Comparison of ENCODE assay signal across 8 cellular contexts in genomic region chr16:67667817-67668494, GRCh38. TPM values are rescaled to one million over a fixed set of nuclear protein-coding genes. Genes with fewer than 3 reads are reported as not detected.
DNase-seq lines count a peak whose midpoint lies in the region; ATAC-seq, FAIRE-seq and TF ChIP-seq lines count a peak whose summit lies in the region.

No MANE protein-coding gene starts in this region.

- H3K27me3 ChIP-seq in HUES6 (ENCODE audit: control insufficient read depth, insufficient read depth, low read length) (peaks cover 5% of the 10 kb centered on the region), subcutaneous abdominal adipose tissue (ENCODE audit: control insufficient read depth in 5 of 5, insufficient read depth in 4 of 5, low read length in 5 of 5) (no peaks in the 10 kb centered on the region)

- no peaks in the 10 kb centered on the region for H3K27me3 Mint-ChIP-seq in activated T-helper 17 cell treated with anti-CD3 and anti-CD28 coated beads, Interleukin-2, amount 50 U/mL, for 72 hours

- FAIRE-seq in D721Med (lab: Jason Lieb, UNC) = no peak

- peaks cover 16% of the 10 kb centered on the region for H3K4me1 ChIP-seq in HUES6 (ENCODE audit: control insufficient read depth, insufficient read depth, low read length)
- peaks cover 6 to 42% (median 32%) of the 10 kb centered on the region in 5 donors for H3K4me1 ChIP-seq in subcutaneous abdominal adipose tissue (ENCODE audit: control insufficient read depth in 5 of 5, insufficient read depth in 5 of 5, low read length in 5 of 5)

- no peak overlapping the region for H3K27ac Mint-ChIP-seq in activated T-helper 17 cell treated with anti-CD3 and anti-CD28 coated beads, Interleukin-2, amount 50 U/mL, for 72 hours

- ATAC-seq in GM21381 (IDR thresholded peaks at IDR 0.05; ENCODE audit: unreplicated experiment) = peak; percentile 59
- ATAC-seq in activated T-helper 17 cell treated with anti-CD3 and anti-CD28 coated beads, Interleukin-2, amount 50 U/mL, for 72 hours (replicated peaks) = peak; percentile 82

- peak overlapping the region; percentile 76; the same call in 1 of the 2 replicates for H3K4me3 ChIP-seq in HUES6 (ENCODE audit: low read depth, low read length)
- peak overlapping the region in 4 of 5 donors; percentile 76 to 85 (median 78) for H3K4me3 ChIP-seq in subcutaneous abdominal adipose tissue (ENCODE audit: low read depth in 1 of 5, low read length in 5 of 5)

- TF ChIP-seq CTCF in D721Med (IDR thresholded peaks at IDR 0.05; ENCODE audit: insufficient read depth, missing control alignments) = peak; percentile 86

- H3K36me3 ChIP-seq in HUES6 (ENCODE audit: control insufficient read depth, insufficient read depth, low read length) = no peaks in the 10 kb centered on the region
- peaks cover 0 to 13% (median 1%) of the 10 kb centered on the region in 5 donors for H3K36me3 ChIP-seq in subcutaneous abdominal adipose tissue (ENCODE audit: control insufficient read depth in 5 of 5, insufficient read depth in 5 of 5, low read length in 5 of 5)

- H3K27ac ChIP-seq in HUES6 (ENCODE audit: low read depth, low read length) (no peak overlapping the region), subcutaneous abdominal adipose tissue (ENCODE audit: low read depth, low read length) (peak overlapping the region; percentile 86)

- peak; percentile 69 for DNase-seq in D721Med (ENCODE audit: insufficient read length, low spot score)
- DNase-seq in RKO (ENCODE audit: low spot score) = peak; percentile 33
- DNase-seq in fibroblast of the conjunctiva (ENCODE audit: low read depth) = peak; percentile 89
- DNase-seq in non-pigmented ciliary epithelial cell (ENCODE audit: low read depth) = peak; percentile 60

- H3K9me3 Mint-ChIP-seq in activated T-helper 17 cell treated with anti-CD3 and anti-CD28 coated beads, Interleukin-2, amount 50 U/mL, for 72 hours = no peaks in the 10 kb centered on the region

- H3K9ac ChIP-seq in HUES6 (ENCODE audit: low read length) (no peak overlapping the region), subcutaneous abdominal adipose tissue (ENCODE audit: low read length in 5 of 5) (peak overlapping the region in 2 of 5 donors; percentile 82 to 90)

- peak overlapping the region; percentile 77 for H3K4me3 Mint-ChIP-seq in activated T-helper 17 cell treated with anti-CD3 and anti-CD28 coated beads, Interleukin-2, amount 50 U/mL, for 72 hours

- H3K9me3 ChIP-seq in HUES6 (ENCODE audit: control insufficient read depth, insufficient read depth, low read depth, low read length) (no peaks in the 10 kb centered on the region), subcutaneous abdominal adipose tissue (ENCODE audit: control insufficient read depth in 5 of 5, low read length in 5 of 5) (no peaks in the 10 kb centered on the region)

- H3K4me1 Mint-ChIP-seq in activated T-helper 17 cell treated with anti-CD3 and anti-CD28 coated beads, Interleukin-2, amount 50 U/mL, for 72 hours = peaks cover 14% of the 10 kb centered on the region

- H3K36me3 Mint-ChIP-seq in activated T-helper 17 cell treated with anti-CD3 and anti-CD28 coated beads, Interleukin-2, amount 50 U/mL, for 72 hours (ENCODE audit: low read depth) = no peaks in the 10 kb centered on the region

RNA-seq across cellular contexts. Expression of gene C16orf86, which starts 1.3 kb away (rescaled TPM):
- 1 to 10 TPM; 1.5 to 1.8 TPM for total RNA-seq in activated T-helper 17 cell treated with anti-CD3 and anti-CD28 coated beads, Interleukin-2, amount 50 U/mL, for 72 hours

RNA-seq across cellular contexts. Expression of gene ENKD1, which starts 1.4 kb away (rescaled TPM):
- 1 to 10 TPM; 9.1 to 9.4 TPM for total RNA-seq in activated T-helper 17 cell treated with anti-CD3 and anti-CD28 coated beads, Interleukin-2, amount 50 U/mL, for 72 hours

RNA-seq across cellular contexts. Expression of gene PARD6A, which starts 7.2 kb away (rescaled TPM):
- 10 to 100 TPM; 10.7 to 16.5 TPM for total RNA-seq in activated T-helper 17 cell treated with anti-CD3 and anti-CD28 coated beads, Interleukin-2, amount 50 U/mL, for 72 hours

RNA-seq across cellular contexts. Expression of gene ACD, which starts 7.9 kb away (rescaled TPM):
- total RNA-seq in activated T-helper 17 cell treated with anti-CD3 and anti-CD28 coated beads, Interleukin-2, amount 50 U/mL, for 72 hours = 10 to 100 TPM; 37.5 to 63.4 TPM

RNA-seq across cellular contexts. Expression of gene CARMIL2, which starts 23.0 kb away (rescaled TPM):
- 100 to 1,000 TPM; 134 to 169 TPM for total RNA-seq in activated T-helper 17 cell treated with anti-CD3 and anti-CD28 coated beads, Interleukin-2, amount 50 U/mL, for 72 hours

Comparison
In these comparisons a context has a peak if more than half of its experiments do, and no peak if none do; other contexts are left out.
1. DNase-seq: peak in every context shown above with its lines; median percentile 89 in fibroblast of the conjunctiva; 69 in D721Med; 60 in non-pigmented ciliary epithelial cell; 33 in RKO.